Comparison of ENCODE assay signal across 8 cellular contexts in the genomic region with DNA sequence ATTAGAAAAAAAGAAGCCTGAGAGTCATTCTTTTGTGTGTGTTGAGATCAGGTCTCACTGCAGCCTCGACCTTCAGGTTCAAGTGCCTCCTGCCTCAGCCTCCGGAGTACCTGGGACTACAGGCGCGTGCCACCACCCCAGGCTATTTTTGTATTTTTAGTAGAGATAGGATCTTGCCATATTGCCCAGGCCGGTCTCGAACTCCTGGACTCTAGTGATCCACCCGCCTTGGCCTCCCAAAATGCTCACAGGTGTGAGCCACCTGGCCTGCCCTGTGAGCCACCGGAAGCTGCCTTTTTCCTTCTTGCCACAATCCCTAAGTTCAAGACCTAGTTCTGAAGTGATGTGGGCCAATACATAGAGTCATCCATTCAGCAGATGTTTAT. TPM values are rescaled to one million over a fixed set of nuclear protein-coding genes. Genes with fewer than 3 reads are reported as not detected.
DNase-seq lines count a peak whose midpoint lies in the region; ATAC-seq and TF ChIP-seq lines count a peak whose summit lies in the region.

No MANE protein-coding gene starts in this region.

- peak overlapping the region; percentile 77 to 100 (median 99) for H3K27ac ChIP-seq in adrenal gland
- H3K27ac ChIP-seq in temporal lobe (ENCODE audit: low read depth, low read length), result peak overlapping the region; percentile 97

- H3K4me1 ChIP-seq in adrenal gland (replicated peaks in 1 of 2), result peaks cover 0 to 5% of the 10 kb centered on the region in 2 donors

- intact Hi-C loops in adrenal gland (cut with DNase I), result loop anchor here (5.0 kb wide), 2 partner anchors 137 to 147 kb away; no protein-coding TSS in a partner anchor

- WGBS in adrenal gland, 4 donors, result 56 to 65% (median 58%) methylated on average over 8 of the region's 8 CpGs

- peak overlapping the region; percentile 100 for H3K27ac Mint-ChIP-seq in activated CD4-positive, alpha-beta T cell treated with anti-CD3 and anti-CD28 coated beads, Interleukin-2, amount 10 ng/mL, durations not matched to agents 7 days and 5 days

- no peaks in the 10 kb centered on the region for H3K36me3 ChIP-seq in adrenal gland (replicated peaks in 1 of 2)

- peaks cover 7% of the 10 kb centered on the region for H3K27me3 Mint-ChIP-seq in activated CD4-positive, alpha-beta T cell treated with anti-CD3 and anti-CD28 coated beads, Interleukin-2, amount 10 ng/mL, durations not matched to agents 7 days and 5 days

- no peak for DNase-seq in activated CD4-positive, alpha-beta T cell treated with anti-CD3 and anti-CD28 coated beads, Interleukin-2, amount 10 ng/mL, durations not matched to agents 7 days and 5 days
- no peak for DNase-seq in activated CD4-positive, alpha-beta T cell treated with anti-CD3 and anti-CD28 coated beads for 1 hour
- DNase-seq in adrenal gland (peak in 1 of 7 donors; percentile 17), left lobe of liver (ENCODE audit: low spot score) (peak; percentile 45), superior temporal gyrus (ENCODE audit: extremely low spot score) (no peak), ecto neural progenitor cell (ENCODE audit: low spot score) (no peak)

- peak overlapping the region; percentile 98 for H3K4me3 Mint-ChIP-seq in activated CD4-positive, alpha-beta T cell treated with anti-CD3 and anti-CD28 coated beads, Interleukin-2, amount 10 ng/mL, durations not matched to agents 7 days and 5 days

- H3K27me3 ChIP-seq in adrenal gland, result no peaks in the 10 kb centered on the region

- no peak for TF ChIP-seq CTCF in adrenal gland (IDR thresholded peaks at IDR 0.05)

- POLR2A ChIA-PET in activated CD4-positive, alpha-beta T cell treated with anti-CD3 and anti-CD28 coated beads, Interleukin-2, amount 10 ng/mL, durations not matched to agents 7 days and 5 days (lab: Charles Lee), result interaction anchor here (0.6 to 1.4 kb wide), 2 partner anchors 144 to 580 kb away, joined by 3 to 10 read pairs; no protein-coding TSS in a partner anchor

- no peaks in the 10 kb centered on the region for H3K9me3 ChIP-seq in adrenal gland (replicated peaks in 1 of 3)

- H3K4me1 Mint-ChIP-seq in activated CD4-positive, alpha-beta T cell treated with anti-CD3 and anti-CD28 coated beads, Interleukin-2, amount 10 ng/mL, durations not matched to agents 7 days and 5 days, result peaks cover 17% of the 10 kb centered on the region

- no peak for TF ChIP-seq POLR2A in adrenal gland (IDR thresholded peaks at IDR 0.05)

- ATAC-seq in left lobe of liver (no peak), GM18511 (IDR thresholded peaks at IDR 0.05; ENCODE audit: unreplicated experiment) (no peak)

- peak overlapping the region; percentile 62 to 86 (median 70) for H3K4me3 ChIP-seq in adrenal gland

- no peaks in the 10 kb centered on the region for H3K36me3 Mint-ChIP-seq in activated CD4-positive, alpha-beta T cell treated with anti-CD3 and anti-CD28 coated beads, Interleukin-2, amount 10 ng/mL, durations not matched to agents 7 days and 5 days (ENCODE audit: low read depth)

- no peaks in the 10 kb centered on the region for H3K9me3 Mint-ChIP-seq in activated CD4-positive, alpha-beta T cell treated with anti-CD3 and anti-CD28 coated beads, Interleukin-2, amount 10 ng/mL, durations not matched to agents 7 days and 5 days

- CTCF ChIA-PET in activated CD4-positive, alpha-beta T cell treated with anti-CD3 and anti-CD28 coated beads, Interleukin-2, amount 10 ng/mL, durations not matched to agents 7 days and 5 days (lab: Charles Lee), result interaction anchor here (0.9 to 1.4 kb wide), 3 partner anchors 9 to 553 kb away, joined by 3 to 7 read pairs (median 4); no protein-coding TSS in a partner anchor

RNA-seq across cellular contexts. Expression of a gene that starts 0.4 kb away (rescaled TPM):
- 1 to 10 TPM; 5.5 to 6.2 TPM for total RNA-seq in activated CD4-positive, alpha-beta T cell treated with anti-CD3 and anti-CD28 coated beads, Interleukin-2, amount 10 ng/mL, durations not matched to agents 7 days and 5 days
- 10 to 100 TPM; 23.0 to 46.9 (median 33.4) TPM for total RNA-seq in adrenal gland
- polyA plus RNA-seq in adrenal gland, result 10 to 100 TPM in 1 of 3 donors, 1 to 10 TPM in 2; 5.0 to 45.3 (median 5.4) TPM
- total RNA-seq in left lobe of liver, result 38.8 TPM
- 5.7 TPM for total RNA-seq in temporal lobe

RNA-seq across cellular contexts. Expression of a gene that starts 50.6 kb away (rescaled TPM):
- not detected for total RNA-seq in activated CD4-positive, alpha-beta T cell treated with anti-CD3 and anti-CD28 coated beads, Interleukin-2, amount 10 ng/mL, durations not matched to agents 7 days and 5 days
- total RNA-seq in adrenal gland (1 to 10 TPM in 6 of 8 donors, under 1 TPM in 2; 0.56 to 9.8 (median 3.4) TPM), left lobe of liver (520 TPM), temporal lobe (not detected)
- 1 to 10 TPM; 1.7 to 9.3 (median 1.9) TPM for polyA plus RNA-seq in adrenal gland

Comparison
In these comparisons a context has a peak if more than half of its experiments do, and no peak if none do; other contexts are left out.
1. RNA of a gene that starts 50.6 kb away (total RNA-seq): 520 TPM in left lobe of liver (single experiment); 0.56 to 9.8 TPM in adrenal gland, not detected in activated CD4-positive, alpha-beta T cell treated with anti-CD3 and anti-CD28 coated beads, Interleukin-2, amount 10 ng/mL, durations not matched to agents 7 days and 5 days and not detected in temporal lobe (single experiment); every median in the first group is over 10 times any median in the second.